Comparison of ENCODE assay signal across 8 cellular contexts in the genomic region with DNA sequence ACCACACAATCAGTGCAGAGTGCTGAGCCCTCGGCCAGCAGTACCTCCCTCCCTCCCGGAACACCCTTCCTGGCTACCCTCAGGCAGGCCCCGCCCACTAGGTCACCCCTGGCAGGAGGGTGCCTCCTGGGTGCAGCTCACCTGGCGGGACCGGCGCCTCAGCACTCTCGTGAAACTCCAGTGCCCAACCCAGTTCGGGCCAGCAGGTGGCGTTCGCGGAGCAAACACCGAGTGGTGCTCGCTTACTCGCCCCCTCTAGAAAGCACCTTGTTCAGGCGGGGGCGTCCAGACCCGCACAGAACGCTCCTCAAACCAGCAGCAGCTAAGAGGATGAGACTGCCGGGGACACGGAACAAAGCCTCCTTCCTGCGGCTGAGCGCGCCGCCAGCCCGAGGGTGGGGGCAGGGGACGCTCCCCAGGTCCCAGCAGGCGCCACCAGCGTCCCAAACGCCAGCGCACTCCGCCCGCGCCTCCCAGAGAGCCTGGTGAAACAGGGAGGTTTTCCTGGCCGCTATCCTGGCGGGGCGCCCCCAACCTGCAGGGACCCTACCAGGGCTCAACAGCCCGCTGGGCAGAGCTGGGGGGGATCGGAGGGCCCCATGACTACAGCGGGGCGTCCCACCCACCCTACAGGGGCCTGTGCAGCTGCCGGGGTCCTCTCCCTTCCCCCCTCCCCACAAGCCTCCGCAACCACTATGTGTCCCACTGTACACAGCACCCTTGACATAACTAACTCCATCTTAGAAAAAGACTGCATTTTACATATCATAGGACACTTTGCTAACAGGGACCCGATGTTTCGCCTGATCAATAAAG. TPM values are rescaled to one million over a fixed set of nuclear protein-coding genes. Genes with fewer than 3 reads are reported as not detected.
DNase-seq lines count a peak whose midpoint lies in the region; TF ChIP-seq lines count a peak whose summit lies in the region.

No MANE protein-coding gene starts in this region.

- H3K27me3 ChIP-seq in H9 (ENCODE audit: insufficient read depth, low read length) (no peaks in the 10 kb centered on the region), skeletal muscle tissue (ENCODE audit: control insufficient read depth in 3 of 3, insufficient read depth in 3 of 3, low read length in 3 of 3) (peaks cover 30 to 47% (median 37%) of the 10 kb centered on the region in 3 donors)

- H4K20me1 ChIP-seq in H9 (ENCODE audit: control insufficient read depth, insufficient read depth, insufficient read length) = no peaks in the 10 kb centered on the region

- no peak overlapping the region for H2BK120ac ChIP-seq in H9 (ENCODE audit: low read depth, low read length, poor library complexity, severe bottlenecking)

- H3K4me1 Mint-ChIP-seq in H9 = peaks cover 20 to 28% of the 10 kb centered on the region in 2 experiments

- H3K23ac ChIP-seq in H9 (ENCODE audit: insufficient read length, low read depth, low read length) = no peak overlapping the region

- TF ChIP-seq CTCF in H9 (conservative IDR thresholded peaks at IDR 0.05) (peak; percentile 95), astrocyte of the spinal cord (IDR thresholded peaks at IDR 0.05; ENCODE audit: low read depth, low read length) (peak; percentile 94)

- H3K4me3 ChIP-seq in astrocyte of the spinal cord (ENCODE audit: low read depth, low read length) (peak overlapping the region; percentile 40), iPS-11a (ENCODE audit: low read depth, low read length) (peak overlapping the region; percentile 50), skeletal muscle tissue (ENCODE audit: low read length in 3 of 3) (peak overlapping the region; percentile 54 to 76 (median 68))

- no peak overlapping the region for H2AK5ac ChIP-seq in H9 (ENCODE audit: insufficient read length, low read length)

- H3K79me1 ChIP-seq in H9 (ENCODE audit: insufficient read depth, low read depth, low read length, poor library complexity, severe bottlenecking) = no peaks in the 10 kb centered on the region

- H2BK15ac ChIP-seq in H9 (ENCODE audit: low read depth, low read length) = no peak overlapping the region

- no peak overlapping the region for H3K27ac Mint-ChIP-seq in H9

- H3K36me3 Mint-ChIP-seq in H9 (ENCODE audit: insufficient read depth in 1 of 3, low read depth in 3 of 3) = no peaks in the 10 kb centered on the region

- H3K4me3 Mint-ChIP-seq in H9 = peak overlapping the region; percentile 62 to 75

- no peak overlapping the region for H3K56ac ChIP-seq in H9 (ENCODE audit: insufficient read length, low read depth, low read length)

- H2BK12ac ChIP-seq in H9 (ENCODE audit: insufficient read length, low read depth, low read length) = no peak overlapping the region

- H3K9ac ChIP-seq in H9 (ENCODE audit: extremely low read depth, insufficient read length, low read length) = peak overlapping the region; percentile 6
- peak overlapping the region in 2 of 3 donors; percentile 53 to 64 for H3K9ac ChIP-seq in skeletal muscle tissue (ENCODE audit: low read depth in 1 of 3, low read length in 3 of 3)

- no peak overlapping the region for H4K8ac ChIP-seq in H9 (replicated peaks; ENCODE audit: insufficient read length, low read depth, low read length)

- H2BK20ac ChIP-seq in H9 (ENCODE audit: low read depth, low read length, poor library complexity, severe bottlenecking) = no peak overlapping the region

- peak overlapping the region; percentile 76 for H3K14ac ChIP-seq in H9 (ENCODE audit: insufficient read depth, low read length)

- peak overlapping the region; percentile 18 for H3K18ac ChIP-seq in H9 (ENCODE audit: insufficient read length, low read depth, low read length)

- H3K79me2 ChIP-seq in H9 (ENCODE audit: insufficient read depth, low read length) = no peaks in the 10 kb centered on the region

- H3K27me3 Mint-ChIP-seq in H9 (ENCODE audit: low read depth) = peaks cover 43% of the 10 kb centered on the region

- no peak overlapping the region for H3T11ph ChIP-seq in H9 (ENCODE audit: low read length)

- no peaks in the 10 kb centered on the region for H3K36me3 ChIP-seq in skeletal muscle tissue (ENCODE audit: control insufficient read depth in 3 of 3, insufficient read depth in 3 of 3, low read length in 3 of 3)

- H4K5ac ChIP-seq in H9 (ENCODE audit: insufficient read length, low read depth, low read length) = no peak overlapping the region

- peaks cover 3 to 4% of the 10 kb centered on the region in 2 experiments for H3K9me3 Mint-ChIP-seq in H9

- H2AFZ ChIP-seq in H9 (ENCODE audit: low read length) = peak overlapping the region; percentile 49

- in situ Hi-C loops in astrocyte of the spinal cord (cut with HindIII; ENCODE audit: low sequenced_read_pairs) = no loop called here

- WGBS in H9 (ENCODE audit: extremely low coverage, insufficient read length, low lambda C conversion rate) = no CpG with 5 or more reads among the region's 44 CpGs

- H3K4ac ChIP-seq in H9 (ENCODE audit: low read depth, low read length) = no peak overlapping the region

- peak overlapping the region; percentile 41 for H3K4me2 ChIP-seq in H9 (ENCODE audit: insufficient read depth, insufficient read length, low read length)

- H2BK5ac ChIP-seq in H9 (ENCODE audit: insufficient read length, low read length) = no peak overlapping the region

- peaks cover 3% of the 10 kb centered on the region; the same call in 1 of the 2 replicates for H3K4me1 ChIP-seq in H9 (ENCODE audit: insufficient read depth, low read length)
- H3K4me1 ChIP-seq in skeletal muscle tissue (ENCODE audit: control insufficient read depth in 3 of 3, insufficient read depth in 3 of 3, low read length in 3 of 3) = peaks cover 6 to 8% (median 8%) of the 10 kb centered on the region in 3 donors

- no peak overlapping the region for H4K91ac ChIP-seq in H9 (ENCODE audit: insufficient read length, low read depth, low read length)

- H3K27ac ChIP-seq in H9 (ENCODE audit: insufficient read length, low read depth, low read length) (no peak overlapping the region), skeletal muscle tissue (ENCODE audit: low read depth, low read length) (no peak overlapping the region)

- DNase-seq in GDM1 (lab: John Stamatoyannopoulos, UW) (peak; percentile 10), H9 (peak; percentile 89), MV-4-11 (lab: John Stamatoyannopoulos, UW) (peak; percentile 3), T-helper 22 cell (ENCODE audit: low read depth) (peak; percentile 77), astrocyte of the spinal cord (ENCODE audit: low read depth, low spot score) (peak; percentile 35), cortex of kidney (lab: John Stamatoyannopoulos, UW) (no peak)

- peaks cover 8% of the 10 kb centered on the region for H3K23me2 ChIP-seq in H9 (ENCODE audit: insufficient read length, low read depth, low read length, poor library complexity, severe bottlenecking)

- H3K9me3 ChIP-seq in H9 (ENCODE audit: control insufficient read depth, low read depth, low read length) (no peaks in the 10 kb centered on the region), skeletal muscle tissue (ENCODE audit: control insufficient read depth in 3 of 3, low read length in 3 of 3) (no peaks in the 10 kb centered on the region)

RNA-seq across cellular contexts. Expression of gene MRPS5, which starts 44.7 kb away (rescaled TPM):
- total RNA-seq in H9 (2021) (50.9 and 51.4 TPM in 2 replicates), skeletal muscle tissue (36.5 TPM)

RNA-seq across cellular contexts. Expression of gene MAL, which starts 51.4 kb away (rescaled TPM):
- total RNA-seq in H9 (2021) (not detected in 2 replicates), skeletal muscle tissue (4.2 TPM)
